ENCODE assay signal across 20 cellular contexts in the genomic region with DNA sequence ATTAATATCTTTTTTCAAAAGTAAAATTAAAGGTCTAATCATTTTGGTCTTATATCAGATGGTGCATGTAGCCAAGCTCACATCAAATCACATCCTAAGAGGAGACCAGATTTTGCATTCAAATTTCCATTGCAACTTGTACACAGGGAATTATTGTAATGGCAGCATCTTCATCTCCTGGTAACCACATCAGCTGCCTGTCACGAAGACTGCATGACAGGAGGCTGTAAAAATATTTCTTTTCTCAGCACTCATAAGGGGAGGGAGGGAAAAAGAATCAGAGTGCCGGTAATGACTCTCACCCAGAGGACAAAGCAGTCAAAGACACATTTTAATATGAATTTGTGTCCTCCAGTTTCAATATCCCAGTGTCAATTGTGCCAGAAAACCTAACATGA.
DNase-seq lines count a peak whose midpoint lies in the region; ATAC-seq and TF ChIP-seq lines count a peak whose summit lies in the region.
"Had no signal": no experiment of that assay in that cellular context is flagged by ENCODE, and none has a peak within 500 bp of the region (broad histone marks: within the 10 kb centered on the region; RNA-seq: fewer than 3 reads in every experiment).

No MANE protein-coding gene starts in this region.

- peaks cover 0 to 24% of the 10 kb centered on the region in 2 experiments for H3K27me3 ChIP-seq in mesenchymal stem cell (ENCODE audit: control insufficient read depth in 1 of 2, insufficient read depth in 1 of 2, low read length in 2 of 2)
- H3K27me3 ChIP-seq: BLaER1 had no signal

- no peak overlapping the region for H2BK15ac ChIP-seq in mesenchymal stem cell (ENCODE audit: low read depth, poor library complexity, severe bottlenecking)

- no CpG with 5 or more reads among the region's 2 CpGs for WGBS in mesenchymal stem cell

- no peak overlapping the region for H2BK120ac ChIP-seq in mesenchymal stem cell (ENCODE audit: low read depth, low read length)

- POLR2A ChIA-PET in activated CD8-positive, alpha-beta T cell treated with anti-CD3 and anti-CD28 coated beads, Interleukin-2, amount 10 ng/mL, durations not matched to agents 7 days and 5 days (lab: Charles Lee) = no interaction called here

- H3K23ac ChIP-seq in mesenchymal stem cell (ENCODE audit: low read length in 2 of 2) = no peak overlapping the region

- H3K9me3 ChIP-seq in mesenchymal stem cell (ENCODE audit: control insufficient read depth, low read length) (no peaks in the 10 kb centered on the region), T-helper 17 cell (ENCODE audit: control insufficient read depth, low read length, poor library complexity, severe bottlenecking) (no peaks in the 10 kb centered on the region)
- H3K9me3 ChIP-seq: BLaER1 had no signal

- CTCF ChIA-PET in activated CD8-positive, alpha-beta T cell treated with anti-CD3 and anti-CD28 coated beads, Interleukin-2, amount 10 ng/mL, durations not matched to agents 7 days and 5 days (lab: Charles Lee) = no interaction called here

- no peak overlapping the region for H2AFZ ChIP-seq in mesenchymal stem cell (ENCODE audit: low read depth, low read length)
- H2AFZ ChIP-seq: GM23248 had no signal

- DNase-seq in foreskin melanocyte = peak; percentile 5
- no peak for DNase-seq in mesenchymal stem cell
- no peak for DNase-seq in neural crest cell (ENCODE audit: low read depth, low spot score)
- DNase-seq in activated CD8-positive, alpha-beta T cell treated with anti-CD3 and anti-CD28 coated beads, Interleukin-2, amount 10 ng/mL, durations not matched to agents 7 days and 5 days = no peak
- DNase-seq in T-helper 17 cell = no peak
- DNase-seq in COLO829 (ENCODE audit: low spot score) = no peak
- DNase-seq: CD4-positive, CD25-positive, alpha-beta regulatory T cell; CD8-positive, alpha-beta T cell; DMS 273 treated with DMSO at 0.1 percent for 48 hours; DMS79; EL; GDM1; GM23248; H7; HCEC 1CT had no signal

- no peak overlapping the region for H2AK5ac ChIP-seq in mesenchymal stem cell (ENCODE audit: low read length, severe bottlenecking)

- H3K27ac Mint-ChIP-seq in brain (peak overlapping the region in 4 of 5 experiments; percentile 68 to 85 (median 80)), neural crest cell (ENCODE audit: unreplicated experiment) (peak overlapping the region; percentile 10), T-helper 17 cell (no peak overlapping the region)
- H3K27ac Mint-ChIP-seq in activated CD8-positive, alpha-beta T cell treated with anti-CD3 and anti-CD28 coated beads, Interleukin-2, amount 10 ng/mL, durations not matched to agents 7 days and 5 days = no peak overlapping the region
- H3K27ac Mint-ChIP-seq: B cell; CD4-positive, CD25-positive, alpha-beta regulatory T cell; CD8-positive, alpha-beta T cell had no signal

- peaks cover 34% of the 10 kb centered on the region for H3K4me1 Mint-ChIP-seq in brain
- no peaks in the 10 kb centered on the region for H3K4me1 Mint-ChIP-seq in neural crest cell
- H3K4me1 Mint-ChIP-seq in activated CD8-positive, alpha-beta T cell treated with anti-CD3 and anti-CD28 coated beads, Interleukin-2, amount 10 ng/mL, durations not matched to agents 7 days and 5 days (ENCODE audit: low read depth) = no peaks in the 10 kb centered on the region
- peaks cover 2% of the 10 kb centered on the region for H3K4me1 Mint-ChIP-seq in T-helper 17 cell
- H3K4me1 Mint-ChIP-seq: B cell; CD4-positive, CD25-positive, alpha-beta regulatory T cell had no signal

- H3K36me3 ChIP-seq in mesenchymal stem cell (ENCODE audit: control insufficient read depth in 1 of 2, insufficient read depth in 2 of 2, low read depth in 1 of 2, low read length in 2 of 2) = peaks cover 0 to 9% of the 10 kb centered on the region in 2 experiments
- H3K36me3 ChIP-seq: BLaER1 had no signal

- H3K4me3 ChIP-seq in mesenchymal stem cell (ENCODE audit: insufficient read depth in 1 of 2, low read depth in 1 of 2, low read length in 2 of 2) = no peak overlapping the region
- H3K4me3 ChIP-seq: BLaER1, GM12878, GM23248 had no signal

- H4K8ac ChIP-seq in mesenchymal stem cell (ENCODE audit: low read length) = no peak overlapping the region

- no peak for TF ChIP-seq CTCF in brain (conservative IDR thresholded peaks at IDR 0.05)
- no peak for TF ChIP-seq CTCF in neural crest cell (conservative IDR thresholded peaks at IDR 0.05)

- no peaks in the 10 kb centered on the region for H3K36me3 Mint-ChIP-seq in brain
- H3K36me3 Mint-ChIP-seq in neural crest cell (ENCODE audit: low read depth) = no peaks in the 10 kb centered on the region
- H3K36me3 Mint-ChIP-seq in activated CD8-positive, alpha-beta T cell treated with anti-CD3 and anti-CD28 coated beads, Interleukin-2, amount 10 ng/mL, durations not matched to agents 7 days and 5 days (ENCODE audit: low read depth) = no peaks in the 10 kb centered on the region
- no peaks in the 10 kb centered on the region for H3K36me3 Mint-ChIP-seq in T-helper 17 cell (ENCODE audit: low read depth)
- H3K36me3 Mint-ChIP-seq: CD4-positive, CD25-positive, alpha-beta regulatory T cell; CD8-positive, alpha-beta T cell had no signal

- no peak for ATAC-seq in activated CD8-positive, alpha-beta T cell treated with anti-CD3 and anti-CD28 coated beads, Interleukin-2, amount 10 ng/mL, durations not matched to agents 7 days and 5 days
- no peak for ATAC-seq in T-helper 17 cell
- ATAC-seq: CD8-positive, alpha-beta T cell; GM12878 had no signal

- H3K4me3 Mint-ChIP-seq in brain (peak overlapping the region in 1 of 5 experiments; percentile 18), neural crest cell (no peak overlapping the region), T-helper 17 cell (no peak overlapping the region)
- no peak overlapping the region for H3K4me3 Mint-ChIP-seq in activated CD8-positive, alpha-beta T cell treated with anti-CD3 and anti-CD28 coated beads, Interleukin-2, amount 10 ng/mL, durations not matched to agents 7 days and 5 days
- H3K4me3 Mint-ChIP-seq: B cell; CD4-positive, CD25-positive, alpha-beta regulatory T cell; CD8-positive, alpha-beta T cell had no signal

- H3K79me1 ChIP-seq in mesenchymal stem cell (replicated peaks; ENCODE audit: low read length, poor library complexity, severe bottlenecking) = peaks cover 23% of the 10 kb centered on the region

- no peak overlapping the region for H3K14ac ChIP-seq in mesenchymal stem cell (ENCODE audit: low read length in 2 of 2)

- H2BK5ac ChIP-seq in mesenchymal stem cell (ENCODE audit: low read depth, low read length, poor library complexity, severe bottlenecking) = no peak overlapping the region

- no peak overlapping the region for H3K18ac ChIP-seq in mesenchymal stem cell (ENCODE audit: low read depth in 1 of 2, low read length in 2 of 2)

- no peak overlapping the region for H3K4me2 ChIP-seq in mesenchymal stem cell (ENCODE audit: low read length, poor library complexity, severe bottlenecking)
- H3K4me2 ChIP-seq: BLaER1 had no signal

- H4K91ac ChIP-seq in mesenchymal stem cell (ENCODE audit: low read length) = no peak overlapping the region

- H3K27me3 Mint-ChIP-seq in brain (no peaks in the 10 kb centered on the region), neural crest cell (ENCODE audit: low read depth) (no peaks in the 10 kb centered on the region), T-helper 17 cell (peaks cover 6% of the 10 kb centered on the region)
- peaks cover 5% of the 10 kb centered on the region for H3K27me3 Mint-ChIP-seq in activated CD8-positive, alpha-beta T cell treated with anti-CD3 and anti-CD28 coated beads, Interleukin-2, amount 10 ng/mL, durations not matched to agents 7 days and 5 days (ENCODE audit: low read depth)
- H3K27me3 Mint-ChIP-seq: B cell had no signal

- no peaks in the 10 kb centered on the region for H3K9me3 Mint-ChIP-seq in brain
- H3K9me3 Mint-ChIP-seq in neural crest cell = no peaks in the 10 kb centered on the region
- no peaks in the 10 kb centered on the region for H3K9me3 Mint-ChIP-seq in activated CD8-positive, alpha-beta T cell treated with anti-CD3 and anti-CD28 coated beads, Interleukin-2, amount 10 ng/mL, durations not matched to agents 7 days and 5 days (ENCODE audit: insufficient read depth)
- H3K9me3 Mint-ChIP-seq: CD8-positive, alpha-beta T cell had no signal

- no peak overlapping the region for H3K9ac ChIP-seq in mesenchymal stem cell (ENCODE audit: low read length)
- H3K9ac ChIP-seq: BLaER1, GM23248 had no signal

- no peak overlapping the region for H3K4ac ChIP-seq in mesenchymal stem cell (ENCODE audit: low read depth in 1 of 2, low read length in 2 of 2)

- H3K27ac ChIP-seq in mesenchymal stem cell (ENCODE audit: low read length, poor library complexity, severe bottlenecking) = peak overlapping the region; percentile 71
- H3K27ac ChIP-seq: BLaER1, C4-2B, GM23248 had no signal

- peaks cover 19% of the 10 kb centered on the region for H3K4me1 ChIP-seq in mesenchymal stem cell (ENCODE audit: control insufficient read depth, insufficient read depth, low read depth, low read length)

- no peak overlapping the region for H2BK12ac ChIP-seq in mesenchymal stem cell (ENCODE audit: low read length in 2 of 2)

Comparison
In these comparisons a context has a peak if more than half of its experiments do, and no peak if none do; other contexts are left out.
1. H3K27ac Mint-ChIP-seq: peak in brain (4 of 5) and neural crest cell (single experiment); none in activated CD8-positive, alpha-beta T cell treated with anti-CD3 and anti-CD28 coated beads, Interleukin-2, amount 10 ng/mL, durations not matched to agents 7 days and 5 days (single experiment) and T-helper 17 cell (single experiment).